ENCODE assay signal across 10 cellular contexts in the genomic region with DNA sequence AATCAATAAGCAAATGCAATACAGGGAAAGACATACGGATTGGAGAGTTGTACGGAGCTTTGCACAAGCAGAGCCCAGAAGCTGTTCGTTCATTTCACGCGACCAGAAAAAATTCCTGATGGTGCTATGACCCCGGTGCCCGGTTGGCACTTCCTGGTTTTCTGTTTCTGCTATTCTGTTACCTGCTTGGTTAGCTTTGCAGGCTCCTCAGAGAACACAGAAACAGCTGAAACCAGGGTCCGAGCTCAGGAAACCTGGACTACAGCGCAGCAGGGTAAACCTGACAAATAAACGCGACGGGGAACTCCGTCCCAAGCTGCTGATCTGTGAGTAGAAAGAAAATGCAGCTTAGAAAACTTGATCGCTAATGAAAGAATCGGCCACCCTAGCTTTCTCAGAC. TPM values are rescaled to one million over a fixed set of nuclear protein-coding genes. Genes with fewer than 3 reads are reported as not detected.
DNase-seq lines count a peak whose midpoint lies in the region; ATAC-seq and TF ChIP-seq lines count a peak whose summit lies in the region.
"Had no signal": no experiment of that assay in that cellular context is flagged by ENCODE, and none has a peak within 500 bp of the region (broad histone marks: within the 10 kb centered on the region; RNA-seq: fewer than 3 reads in every experiment).

No MANE protein-coding gene starts in this region.

- H2AFZ ChIP-seq in parathyroid adenoma: no peak overlapping the region

- ATAC-seq in SK-N-SH treated with all-trans-retinoic acid at 6 μM for 48 hours (peak; percentile 15), HG02759 (IDR thresholded peaks at IDR 0.05; ENCODE audit: unreplicated experiment) (no peak), GM21576 (IDR thresholded peaks at IDR 0.05; ENCODE audit: unreplicated experiment) (no peak)
- ATAC-seq: activated T-cell treated with anti-CD3 and anti-CD28 coated beads, Interleukin-2, amount 50 U/mL, for 4 hours had no signal

- H3K4me2 ChIP-seq in parathyroid adenoma (ENCODE audit: low read length): peak overlapping the region; percentile 34

- H3K27ac Mint-ChIP-seq in glutamatergic neuron (ENCODE audit: unreplicated experiment): no peak overlapping the region

- DNase-seq in AG09309 (ENCODE audit: low read depth) (no peak), glutamatergic neuron (no peak), NCI-H2171 treated with DMSO at 0.1 percent for 48 hours (lab: John Stamatoyannopoulos, UW) (no peak), superior temporal gyrus (ENCODE audit: extremely low spot score) (no peak)
- DNase-seq: activated T-cell treated with anti-CD3 and anti-CD28 coated beads, Interleukin-2, amount 50 U/mL, for 4 hours; erythroblast had no signal

- H3K4me3 Mint-ChIP-seq in glutamatergic neuron (ENCODE audit: unreplicated experiment): peak overlapping the region; percentile 84
- H3K4me3 Mint-ChIP-seq: activated T-cell treated with anti-CD3 and anti-CD28 coated beads, Interleukin-2, amount 50 U/mL, for 4 hours had no signal

- H3K36me3 ChIP-seq in parathyroid adenoma (ENCODE audit: control insufficient read depth, insufficient read depth, low read length): no peaks in the 10 kb centered on the region

- TF ChIP-seq CTCF in AG09309 (IDR thresholded peaks at IDR 0.05; ENCODE audit: control insufficient read depth, insufficient read depth, low read depth, low read length, missing control alignments) (no peak), glutamatergic neuron (IDR thresholded peaks at IDR 0.05; ENCODE audit: partially characterized antibody, unreplicated experiment) (no peak), parathyroid adenoma (IDR thresholded peaks at IDR 0.05) (no peak)

- peaks cover 2% of the 10 kb centered on the region for H3K27me3 ChIP-seq in parathyroid adenoma (ENCODE audit: control insufficient read depth, insufficient read depth, low read length)

- H3K27me3 Mint-ChIP-seq in glutamatergic neuron (ENCODE audit: unreplicated experiment): peaks cover 4% of the 10 kb centered on the region

- no peaks in the 10 kb centered on the region for H3K4me1 Mint-ChIP-seq in glutamatergic neuron (ENCODE audit: low read depth, unreplicated experiment)

- no peak overlapping the region for H3K27ac ChIP-seq in parathyroid adenoma

- no peaks in the 10 kb centered on the region for H3K79me2 ChIP-seq in parathyroid adenoma

- H3K9me3 Mint-ChIP-seq in glutamatergic neuron (ENCODE audit: unreplicated experiment): peaks cover 1% of the 10 kb centered on the region

- H3K4me1 ChIP-seq in parathyroid adenoma: no peaks in the 10 kb centered on the region

- peak overlapping the region; percentile 76 for H3K4me3 ChIP-seq in AG09309 (ENCODE audit: control insufficient read depth, low read depth, low read length)
- no peak overlapping the region for H3K4me3 ChIP-seq in parathyroid adenoma (ENCODE audit: low read depth, low read length)

- H3K9ac ChIP-seq in parathyroid adenoma: no peak overlapping the region

- H3K36me3 Mint-ChIP-seq in glutamatergic neuron (ENCODE audit: unreplicated experiment): no peaks in the 10 kb centered on the region

- no peaks in the 10 kb centered on the region for H3K9me3 ChIP-seq in parathyroid adenoma (ENCODE audit: control insufficient read depth, low read length)

TF ChIP-seq in SK-N-SH treated with all-trans-retinoic acid at 6 μM for 48 hours, 23 proteins besides CTCF, POLR2A, EP300 and RAD21:
- TF ChIP-seq PATZ1 (CRISPR knock-in tag; IDR thresholded peaks at IDR 0.05; ENCODE audit: borderline replicate concordance) (no peak), ZNF70 (CRISPR knock-in tag; IDR thresholded peaks at IDR 0.05) (no peak), SNAI2 (CRISPR knock-in tag; IDR thresholded peaks at IDR 0.05) (no peak), ZFP3 (CRISPR knock-in tag; IDR thresholded peaks at IDR 0.05) (no peak), ZNF8 (CRISPR knock-in tag; IDR thresholded peaks at IDR 0.05) (no peak), RARB (CRISPR knock-in tag; IDR thresholded peaks at IDR 0.05) (no peak)
- TF ChIP-seq, protein P1, sequence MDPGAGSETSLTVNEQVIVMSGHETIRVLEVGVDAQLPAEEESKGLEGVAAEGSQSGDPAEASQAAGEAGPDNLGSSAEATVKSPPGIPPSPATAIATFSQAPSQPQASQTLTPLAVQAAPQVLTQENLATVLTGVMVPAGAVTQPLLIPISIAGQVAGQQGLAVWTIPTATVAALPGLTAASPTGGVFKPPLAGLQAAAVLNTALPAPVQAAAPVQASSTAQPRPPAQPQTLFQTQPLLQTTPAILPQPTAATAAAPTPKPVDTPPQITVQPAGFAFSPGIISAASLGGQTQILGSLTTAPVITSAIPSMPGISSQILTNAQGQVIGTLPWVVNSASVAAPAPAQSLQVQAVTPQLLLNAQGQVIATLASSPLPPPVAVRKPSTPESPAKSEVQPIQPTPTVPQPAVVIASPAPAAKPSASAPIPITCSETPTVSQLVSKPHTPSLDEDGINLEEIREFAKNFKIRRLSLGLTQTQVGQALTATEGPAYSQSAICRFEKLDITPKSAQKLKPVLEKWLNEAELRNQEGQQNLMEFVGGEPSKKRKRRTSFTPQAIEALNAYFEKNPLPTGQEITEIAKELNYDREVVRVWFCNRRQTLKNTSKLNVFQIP (CRISPR knock-in tag; IDR thresholded peaks at IDR 0.05; ENCODE audit: borderline replicate concordance, low read depth): no peak

RNA-seq across cellular contexts. Expression of gene CNTN3, which starts 0.9 kb away (rescaled TPM):
- 2.2 TPM for total RNA-seq in glutamatergic neuron (ENCODE audit: unreplicated experiment)
- total RNA-seq: activated T-cell treated with anti-CD3 and anti-CD28 coated beads, Interleukin-2, amount 50 U/mL, for 4 hours had no signal
